In the genomic region with DNA sequence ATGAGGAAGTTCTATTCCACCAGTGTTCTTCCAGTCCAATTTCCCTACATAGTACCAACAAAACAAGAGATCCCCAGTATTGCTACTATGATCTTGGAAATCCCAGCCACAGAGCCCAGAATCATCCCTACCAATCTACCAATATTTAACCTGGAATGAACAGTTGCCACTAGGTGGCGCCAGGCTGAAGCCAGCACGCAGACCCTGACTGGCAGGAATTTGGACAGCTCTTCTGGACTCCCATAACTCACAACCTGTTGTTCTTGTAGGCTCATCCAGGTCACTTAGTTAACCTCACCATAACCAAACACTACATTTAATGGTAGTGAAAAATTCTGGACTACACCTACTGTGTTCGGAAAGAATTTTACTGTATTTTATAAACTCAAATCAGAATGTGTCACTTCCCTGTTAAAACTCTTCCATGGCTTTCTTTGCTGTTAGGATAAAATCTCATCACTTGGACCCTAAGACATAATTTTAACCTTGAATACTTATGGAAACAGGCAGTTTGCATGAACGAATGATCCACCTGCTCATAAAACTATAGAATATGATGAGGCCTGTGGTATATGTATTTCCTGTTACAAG, we compare ENCODE assay signal across 1 cellular context.
TF ChIP-seq lines count a peak whose summit lies in the region.

No MANE protein-coding gene starts in this region.

TF ChIP-seq in Ishikawa, 13 proteins besides CTCF, POLR2A, EP300 and RAD21 (continued from another document):
- TF ChIP-seq, protein P1, sequence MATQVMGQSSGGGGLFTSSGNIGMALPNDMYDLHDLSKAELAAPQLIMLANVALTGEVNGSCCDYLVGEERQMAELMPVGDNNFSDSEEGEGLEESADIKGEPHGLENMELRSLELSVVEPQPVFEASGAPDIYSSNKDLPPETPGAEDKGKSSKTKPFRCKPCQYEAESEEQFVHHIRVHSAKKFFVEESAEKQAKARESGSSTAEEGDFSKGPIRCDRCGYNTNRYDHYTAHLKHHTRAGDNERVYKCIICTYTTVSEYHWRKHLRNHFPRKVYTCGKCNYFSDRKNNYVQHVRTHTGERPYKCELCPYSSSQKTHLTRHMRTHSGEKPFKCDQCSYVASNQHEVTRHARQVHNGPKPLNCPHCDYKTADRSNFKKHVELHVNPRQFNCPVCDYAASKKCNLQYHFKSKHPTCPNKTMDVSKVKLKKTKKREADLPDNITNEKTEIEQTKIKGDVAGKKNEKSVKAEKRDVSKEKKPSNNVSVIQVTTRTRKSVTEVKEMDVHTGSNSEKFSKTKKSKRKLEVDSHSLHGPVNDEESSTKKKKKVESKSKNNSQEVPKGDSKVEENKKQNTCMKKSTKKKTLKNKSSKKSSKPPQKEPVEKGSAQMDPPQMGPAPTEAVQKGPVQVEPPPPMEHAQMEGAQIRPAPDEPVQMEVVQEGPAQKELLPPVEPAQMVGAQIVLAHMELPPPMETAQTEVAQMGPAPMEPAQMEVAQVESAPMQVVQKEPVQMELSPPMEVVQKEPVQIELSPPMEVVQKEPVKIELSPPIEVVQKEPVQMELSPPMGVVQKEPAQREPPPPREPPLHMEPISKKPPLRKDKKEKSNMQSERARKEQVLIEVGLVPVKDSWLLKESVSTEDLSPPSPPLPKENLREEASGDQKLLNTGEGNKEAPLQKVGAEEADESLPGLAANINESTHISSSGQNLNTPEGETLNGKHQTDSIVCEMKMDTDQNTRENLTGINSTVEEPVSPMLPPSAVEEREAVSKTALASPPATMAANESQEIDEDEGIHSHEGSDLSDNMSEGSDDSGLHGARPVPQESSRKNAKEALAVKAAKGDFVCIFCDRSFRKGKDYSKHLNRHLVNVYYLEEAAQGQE (IDR thresholded peaks at IDR 0.05; ENCODE audit: low read depth): peak; percentile 72
- TF ChIP-seq TAF1 (IDR thresholded peaks at IDR 0.05; ENCODE audit: low read depth) (no peak), EGR1 (IDR thresholded peaks at IDR 0.05) (no peak), CEBPB (IDR thresholded peaks at IDR 0.05) (no peak)
- TF ChIP-seq, protein P2, sequence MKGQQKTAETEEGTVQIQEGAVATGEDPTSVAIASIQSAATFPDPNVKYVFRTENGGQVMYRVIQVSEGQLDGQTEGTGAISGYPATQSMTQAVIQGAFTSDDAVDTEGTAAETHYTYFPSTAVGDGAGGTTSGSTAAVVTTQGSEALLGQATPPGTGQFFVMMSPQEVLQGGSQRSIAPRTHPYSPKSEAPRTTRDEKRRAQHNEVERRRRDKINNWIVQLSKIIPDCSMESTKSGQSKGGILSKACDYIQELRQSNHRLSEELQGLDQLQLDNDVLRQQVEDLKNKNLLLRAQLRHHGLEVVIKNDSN (IDR thresholded peaks at IDR 0.05): no peak
